ENCODE assay signal across 23 cellular contexts in genomic region chr1:96090134-96090533, GRCh38.
"Had no signal": no experiment of that assay in that cellular context is flagged by ENCODE, and none has a peak within 500 bp of the region (broad histone marks: within the 10 kb centered on the region; RNA-seq: fewer than 3 reads in every experiment).

No MANE protein-coding gene starts in this region.

- H3K36me3 ChIP-seq: left ventricle myocardium inferior, ovary, right atrium auricular region, sigmoid colon, spleen, thyroid gland, transverse colon, upper lobe of left lung had no signal

- H3K27ac ChIP-seq: left ventricle myocardium inferior, ovary, right atrium auricular region, sigmoid colon, spleen, testis, thyroid gland, transverse colon, upper lobe of left lung had no signal

- H3K9me3 ChIP-seq: ovary, right atrium auricular region, testis, thyroid gland, transverse colon, upper lobe of left lung had no signal

- H3K27ac Mint-ChIP-seq: naive B cell; natural killer cell treated with Interleukin-12 subunit alpha and Interleukin-12 subunit beta and Interleukin-15 and Interleukin-18, amount 100 ng/mL, for 72 hours; progenitor cell of endocrine pancreas; stimulated activated effector memory CD8-positive, alpha-beta T cell treated with anti-CD3 and anti-CD28 coated beads, Interleukin-12 subunit alpha, Interleukin-12 subunit beta, amount 100 ng/mL, for 72 hours; stimulated activated naive CD8-positive, alpha-beta T cell treated with anti-CD3 and anti-CD28 coated beads, Interleukin-15, Interleukin-2, amounts not matched to agents 100 ng/mL and 50 ng/mL, for 24 hours had no signal

- ATAC-seq: left cardiac atrium; natural killer cell treated with Interleukin-12 subunit alpha and Interleukin-12 subunit beta and Interleukin-15 and Interleukin-18, amount 100 ng/mL, for 72 hours had no signal

- H3K4me3 Mint-ChIP-seq: naive B cell; natural killer cell treated with Interleukin-12 subunit alpha and Interleukin-12 subunit beta and Interleukin-15 and Interleukin-18, amount 100 ng/mL, for 72 hours; stimulated activated effector memory CD8-positive, alpha-beta T cell treated with anti-CD3 and anti-CD28 coated beads, Interleukin-12 subunit alpha, Interleukin-12 subunit beta, amount 100 ng/mL, for 72 hours; stimulated activated naive CD8-positive, alpha-beta T cell treated with anti-CD3 and anti-CD28 coated beads, Interleukin-15, Interleukin-2, amounts not matched to agents 100 ng/mL and 50 ng/mL, for 24 hours had no signal

- H3K4me1 Mint-ChIP-seq: naive B cell; stimulated activated effector memory CD8-positive, alpha-beta T cell treated with anti-CD3 and anti-CD28 coated beads, Interleukin-12 subunit alpha, Interleukin-12 subunit beta, amount 100 ng/mL, for 72 hours had no signal

- H3K4me3 ChIP-seq: left ventricle myocardium inferior, ovary, right atrium auricular region, sigmoid colon, spleen, testis, thyroid gland, transverse colon, upper lobe of left lung had no signal

- H3K4me1 ChIP-seq: left ventricle myocardium inferior, right atrium auricular region, sigmoid colon, spleen, testis, thyroid gland, transverse colon, upper lobe of left lung had no signal

- DNase-seq: head of caudate nucleus; hippocampal formation; kidney glomerular epithelial cell; left cardiac atrium; left ventricle myocardium inferior; mammary epithelial cell; mesenchymal stem cell; naive B cell; ovary; sigmoid colon; small intestine; spleen; stimulated activated CD4-positive, alpha-beta T cell treated with anti-CD3 and anti-CD28 coated beads, Interleukin-4, amount 100 ng/mL, for 24 hours; stimulated activated naive CD4-positive, alpha-beta T cell; testis; thyroid gland; transverse colon had no signal

- H3K27me3 Mint-ChIP-seq: naive B cell; natural killer cell treated with Interleukin-12 subunit alpha and Interleukin-12 subunit beta and Interleukin-15 and Interleukin-18, amount 100 ng/mL, for 72 hours; progenitor cell of endocrine pancreas; stimulated activated naive CD8-positive, alpha-beta T cell treated with anti-CD3 and anti-CD28 coated beads, Interleukin-15, Interleukin-2, amounts not matched to agents 100 ng/mL and 50 ng/mL, for 24 hours had no signal

- H3K27me3 ChIP-seq: ovary, right atrium auricular region, sigmoid colon, spleen, testis, thyroid gland, transverse colon, upper lobe of left lung had no signal
